ENCODE assay signal across 8 cellular contexts in genomic region chr16:88098731-88099562, GRCh38.
DNase-seq lines count a peak whose midpoint lies in the region; FAIRE-seq and TF ChIP-seq lines count a peak whose summit lies in the region.
"Not testable (repeated sequence)": the region's sequence is repeated elsewhere in the genome, so short reads cannot be mapped to it uniquely, and the experiment has no call there.

No MANE protein-coding gene starts in this region.

- not testable (repeated sequence) for H3K4me3 ChIP-seq in AG10803 (ENCODE audit: low read length); fibroblast of lung (replicated peaks in 1 of 4; ENCODE audit: control extremely low read depth in 1 of 4, insufficient read depth in 1 of 4, low read depth in 3 of 4, low read length in 4 of 4); retinal pigment epithelial cell (ENCODE audit: low read length)

- FAIRE-seq in GM12892 (lab: Jason Lieb, UNC), result peak; percentile 48

- H3K27me3 ChIP-seq in fibroblast of lung (ENCODE audit: control insufficient read depth, insufficient read depth, low read length), result not testable (repeated sequence)

- not testable (repeated sequence) for H3K4me2 ChIP-seq in fibroblast of lung (ENCODE audit: extremely low read depth, insufficient read depth, low read length)

- DNase-seq in AG10803 (ENCODE audit: low read depth) (peak; percentile 82), HT1080 (ENCODE audit: low read depth) (peak; percentile 66), RWPE1 (ENCODE audit: low spot score) (peak; percentile 42), astrocyte of the hippocampus (ENCODE audit: low read depth, low spot score) (peak; percentile 58), fibroblast of lung (ENCODE audit: low read depth in 2 of 2) (peak; percentile 69 to 86), iris pigment epithelial cell (ENCODE audit: low read depth) (peak; percentile 66)
- DNase-seq in GM12892 (ENCODE audit: insufficient read length); retinal pigment epithelial cell (ENCODE audit: low read depth): not testable (repeated sequence)

- not testable (repeated sequence) for H3K27ac ChIP-seq in RWPE1; fibroblast of lung (ENCODE audit: insufficient read depth, low read length)

- TF ChIP-seq POLR2A in GM12892 (IDR thresholded peaks at IDR 0.05; ENCODE audit: low read depth, low read length), result not testable (repeated sequence)

- POLR2A ChIA-PET in RWPE1 (lab: Yijun Ruan, JAX; ENCODE audit: low non-redundant PET), result not testable (repeated sequence)

- not testable (repeated sequence) for H3K36me3 ChIP-seq in fibroblast of lung (ENCODE audit: control insufficient read depth, insufficient read depth, low read length)

- H3K4me1 ChIP-seq in fibroblast of lung (ENCODE audit: control insufficient read depth, extremely low read depth, insufficient read depth, low read length), result not testable (repeated sequence)

- CTCF ChIA-PET in RWPE1 (lab: Yijun Ruan, JAX), result not testable (repeated sequence)

- H3K9ac ChIP-seq in fibroblast of lung (ENCODE audit: insufficient read depth, low read length), result not testable (repeated sequence)

- not testable (repeated sequence) for H3K9me3 ChIP-seq in fibroblast of lung (ENCODE audit: control insufficient read depth, insufficient read depth, low read depth, low read length)

- TF ChIP-seq CTCF in AG10803 (conservative IDR thresholded peaks at IDR 0.05; ENCODE audit: low read length), result peak; percentile 35
- not testable (repeated sequence) for TF ChIP-seq CTCF in RWPE1 (conservative IDR thresholded peaks at IDR 0.05; ENCODE audit: low read depth)
- peak; percentile 27 to 30 for TF ChIP-seq CTCF in fibroblast of lung (conservative IDR thresholded peaks at IDR 0.05 in 1 of 2, IDR thresholded peaks at IDR 0.05 in 1 of 2; ENCODE audit: low read depth in 1 of 2, low read length in 2 of 2)
- TF ChIP-seq CTCF in retinal pigment epithelial cell (conservative IDR thresholded peaks at IDR 0.05; ENCODE audit: low read depth, low read length), result peak; percentile 8

- not testable (repeated sequence) for H2AFZ ChIP-seq in fibroblast of lung (ENCODE audit: low read length)

- not testable (repeated sequence) for H4K20me1 ChIP-seq in fibroblast of lung (ENCODE audit: control insufficient read depth, extremely low read depth, insufficient read depth, low read length)

- H3K79me2 ChIP-seq in fibroblast of lung (ENCODE audit: control insufficient read depth, insufficient read depth, low read length), result not testable (repeated sequence)
